ENCODE assay signal across 15 cellular contexts in the genomic region with DNA sequence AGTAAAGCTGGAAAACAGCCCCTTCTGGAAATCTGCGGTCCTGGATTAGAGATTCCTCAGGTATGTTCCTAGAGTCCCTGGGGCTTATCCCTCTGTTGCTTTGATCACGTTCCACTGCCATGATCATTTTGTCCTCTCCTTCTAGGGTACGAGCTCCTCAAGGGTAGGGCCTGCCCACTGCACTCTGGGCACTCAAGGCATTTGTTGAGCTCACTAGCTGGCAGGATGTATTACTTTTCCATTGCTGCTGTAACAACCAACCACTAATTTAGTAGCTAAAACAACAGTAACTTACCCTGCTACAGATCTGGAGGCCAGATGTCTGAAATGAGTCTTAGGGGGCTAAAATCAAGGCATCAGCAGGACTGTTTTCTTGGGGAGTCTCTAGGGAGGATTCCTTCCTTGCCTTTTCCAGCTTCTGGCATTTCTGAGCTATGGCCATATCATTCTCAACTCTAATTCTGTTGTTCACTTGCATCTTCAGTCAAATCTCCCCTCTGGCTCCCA.
DNase-seq lines count a peak whose midpoint lies in the region; ATAC-seq, FAIRE-seq and TF ChIP-seq lines count a peak whose summit lies in the region.
"Had no signal": no experiment of that assay in that cellular context is flagged by ENCODE, and none has a peak within 500 bp of the region (broad histone marks: within the 10 kb centered on the region; RNA-seq: fewer than 3 reads in every experiment).

No MANE protein-coding gene starts in this region.

- H3K4me2 ChIP-seq in OCI-LY1 (ENCODE audit: low read length) (no peak overlapping the region), GM12878 (ENCODE audit: control insufficient read depth, insufficient read depth) (peak overlapping the region; percentile 54; the same call in 1 of the 2 replicates)
- H3K4me2 ChIP-seq: KMS-11 had no signal

- no peak for TF ChIP-seq RAD21 in GM12878 (IDR thresholded peaks at IDR 0.05; ENCODE audit: insufficient read depth, low read depth, low read length)

- TF ChIP-seq CTCF in OCI-LY1 (IDR thresholded peaks at IDR 0.05; ENCODE audit: low read length) = no peak
- TF ChIP-seq CTCF in GM12878 (IDR thresholded peaks at IDR 0.05 in 2 of 3, conservative IDR thresholded peaks at IDR 0.05 in 1 of 3; ENCODE audit: control insufficient read depth in 2 of 3, extremely low read depth in 1 of 3, insufficient read depth in 1 of 3, low read depth in 3 of 3, low read length in 3 of 3) = no peak

- H3K79me2 ChIP-seq in OCI-LY1 (ENCODE audit: insufficient read depth, low read length) (no peaks in the 10 kb centered on the region), GM12878 (ENCODE audit: control insufficient read depth, insufficient read depth, low read length) (no peaks in the 10 kb centered on the region)

- no peak for ATAC-seq in GM12878
- peak; percentile 65 for ATAC-seq in stimulated activated naive CD8-positive, alpha-beta T cell treated with anti-CD3 and anti-CD28 coated beads, Interleukin-15, amount 100 ng/mL, for 72 hours
- ATAC-seq: foreskin keratinocyte had no signal

- H3K9me3 ChIP-seq in OCI-LY1 (ENCODE audit: low read length) (no peaks in the 10 kb centered on the region), GM12878 (replicated peaks; ENCODE audit: control insufficient read depth, insufficient read depth, low read length) (no peaks in the 10 kb centered on the region)

- H3K27me3 Mint-ChIP-seq in activated naive CD4-positive, alpha-beta T cell treated with anti-CD3 and anti-CD28 coated beads, Interleukin-2, amount 50 U/mL, for 24 hours = no peaks in the 10 kb centered on the region
- no peaks in the 10 kb centered on the region for H3K27me3 Mint-ChIP-seq in stimulated activated naive CD8-positive, alpha-beta T cell treated with anti-CD3 and anti-CD28 coated beads, Interleukin-15, amount 100 ng/mL, for 72 hours

- peak overlapping the region; percentile 42 for H3K27ac ChIP-seq in OCI-LY1 (ENCODE audit: low read depth, low read length, poor library complexity, severe bottlenecking)
- no peak overlapping the region for H3K27ac ChIP-seq in GM12878 (ENCODE audit: control insufficient read depth, insufficient read depth)
- H3K27ac ChIP-seq: cardiac muscle cell, foreskin keratinocyte, KMS-11 had no signal

- H3K9me2 ChIP-seq in OCI-LY1 (ENCODE audit: low read depth, low read length) = no peaks in the 10 kb centered on the region

- POLR2A ChIA-PET in GM12878 (lab: Charles Lee) = no interaction called here

- CTCF ChIA-PET in GM12878 (lab: Yijun Ruan, JAX) = interaction anchor here (0.9 kb wide), 1 partner anchor 106 kb away, joined by 3 read pairs; no protein-coding TSS in a partner anchor

- no peaks in the 10 kb centered on the region for H4K20me1 ChIP-seq in OCI-LY1 (ENCODE audit: insufficient read depth, low read length)
- H4K20me1 ChIP-seq in GM12878 (ENCODE audit: control insufficient read depth, insufficient read depth) = no peaks in the 10 kb centered on the region

- SMC1A ChIA-PET in GM12878 (lab: Charles Lee; ENCODE audit: uncharacterized antibody, unreplicated experiment) = interaction anchor here (0.9 to 1.2 kb wide), 2 partner anchors 21 to 94 kb away, joined by 3 read pairs; no protein-coding TSS in a partner anchor

- H3K27me3 ChIP-seq in OCI-LY1 (ENCODE audit: insufficient read depth, low read length) (no peaks in the 10 kb centered on the region), GM12878 (replicated peaks in 1 of 2; ENCODE audit: control insufficient read depth in 2 of 2, insufficient read depth in 2 of 2, low read length in 1 of 2) (no peaks in the 10 kb centered on the region)
- H3K27me3 ChIP-seq: cardiac muscle cell, foreskin keratinocyte had no signal

- H3K9me3 Mint-ChIP-seq in activated naive CD4-positive, alpha-beta T cell treated with anti-CD3 and anti-CD28 coated beads, Interleukin-2, amount 50 U/mL, for 24 hours = no peaks in the 10 kb centered on the region
- H3K9me3 Mint-ChIP-seq in stimulated activated naive CD8-positive, alpha-beta T cell treated with anti-CD3 and anti-CD28 coated beads, Interleukin-15, amount 100 ng/mL, for 72 hours = no peaks in the 10 kb centered on the region
- H3K9me3 Mint-ChIP-seq: endodermal cell, H9 had no signal

- FAIRE-seq in GM12878 (lab: Jason Lieb, UNC) = no peak

- H3K4me3 ChIP-seq in OCI-LY1 (ENCODE audit: low read depth, low read length, poor library complexity, severe bottlenecking) (no peak overlapping the region), GM12878 (no peak overlapping the region)
- H3K4me3 ChIP-seq: cardiac muscle cell, skin epidermis had no signal

- H2AFZ ChIP-seq in OCI-LY1 (ENCODE audit: low read length) (no peak overlapping the region), GM12878 (ENCODE audit: control insufficient read depth, low read depth, low read length) (peak overlapping the region; percentile 58; the same call in 1 of the 2 replicates)

- H3K9ac ChIP-seq in OCI-LY1 (ENCODE audit: low read length) (no peak overlapping the region), GM12878 (ENCODE audit: control insufficient read depth, insufficient read depth, low read length) (no peak overlapping the region)
- H3K9ac ChIP-seq: KMS-11 had no signal

- RAD21 ChIA-PET in GM12878 (lab: Charles Lee; ENCODE audit: unreplicated experiment) = interaction anchor here (0.8 to 1.4 kb wide), 2 partner anchors 79 to 105 kb away, joined by 3 to 4 read pairs; no protein-coding TSS in a partner anchor

- no peak for TF ChIP-seq POLR2A in GM12878 (IDR thresholded peaks at IDR 0.05; ENCODE audit: low read depth, low read length)

- H3K4me1 Mint-ChIP-seq in activated naive CD4-positive, alpha-beta T cell treated with anti-CD3 and anti-CD28 coated beads, Interleukin-2, amount 50 U/mL, for 24 hours = peaks cover 55% of the 10 kb centered on the region
- H3K4me1 Mint-ChIP-seq in stimulated activated naive CD8-positive, alpha-beta T cell treated with anti-CD3 and anti-CD28 coated beads, Interleukin-15, amount 100 ng/mL, for 72 hours = peaks cover 67% of the 10 kb centered on the region

- no TSS peak for BruUV-seq in GM12878 (replicated peaks; lab: Mats Ljungman, UMichigan)

- WGBS in GM12878 (ENCODE audit: insufficient coverage, insufficient replicate concordance, low lambda C conversion rate, missing lambda C conversion rate) = 45% methylated on average over 3 of the region's 3 CpGs

- intact Hi-C loops in GM12878 (cut with micrococcal nuclease; ENCODE audit: unreplicated experiment) = no loop called here

- H3K4me3 Mint-ChIP-seq in activated naive CD4-positive, alpha-beta T cell treated with anti-CD3 and anti-CD28 coated beads, Interleukin-2, amount 50 U/mL, for 24 hours = peak overlapping the region; percentile 59
- peak overlapping the region; percentile 58 to 64 for H3K4me3 Mint-ChIP-seq in stimulated activated naive CD8-positive, alpha-beta T cell treated with anti-CD3 and anti-CD28 coated beads, Interleukin-15, amount 100 ng/mL, for 72 hours
- H3K4me3 Mint-ChIP-seq: endodermal cell, H9 had no signal

- H3K27ac Mint-ChIP-seq in activated naive CD4-positive, alpha-beta T cell treated with anti-CD3 and anti-CD28 coated beads, Interleukin-2, amount 50 U/mL, for 24 hours = peak overlapping the region; percentile 19
- H3K27ac Mint-ChIP-seq in stimulated activated naive CD8-positive, alpha-beta T cell treated with anti-CD3 and anti-CD28 coated beads, Interleukin-15, amount 100 ng/mL, for 72 hours = peak overlapping the region in 1 of 2 donors; percentile 34
- H3K27ac Mint-ChIP-seq: endodermal cell, H9 had no signal

- no peak for TF ChIP-seq EP300 in GM12878 (IDR thresholded peaks at IDR 0.05; ENCODE audit: borderline replicate concordance in 1 of 2, control insufficient read depth in 1 of 2, low read depth in 2 of 2, low read length in 2 of 2)

- 0 out of 2 replicates have a peak, but pooled peaks cover 3% of the 10 kb centered on the region for H3F3A ChIP-seq in OCI-LY1 (ENCODE audit: insufficient read depth, low read length)

- H3K36me3 ChIP-seq in OCI-LY1 (ENCODE audit: insufficient read depth, low read length) = peaks cover 17% of the 10 kb centered on the region; the same call in 1 of the 2 replicates
- no peaks in the 10 kb centered on the region for H3K36me3 ChIP-seq in GM12878 (ENCODE audit: control insufficient read depth in 2 of 2, insufficient read depth in 2 of 2, low read length in 1 of 2)
- H3K36me3 ChIP-seq: cardiac muscle cell had no signal

- in situ Hi-C loops in GM12878 (cut with MboI) = no loop called here

- H3K4me1 ChIP-seq in OCI-LY1 (ENCODE audit: insufficient read depth, low read length, severe bottlenecking) = peaks cover 10% of the 10 kb centered on the region
- H3K4me1 ChIP-seq in GM12878 (ENCODE audit: control insufficient read depth, insufficient read depth, low read length) = peaks cover 13% of the 10 kb centered on the region
- H3K4me1 ChIP-seq: foreskin keratinocyte had no signal

- peaks cover 2% of the 10 kb centered on the region for H3K36me3 Mint-ChIP-seq in activated naive CD4-positive, alpha-beta T cell treated with anti-CD3 and anti-CD28 coated beads, Interleukin-2, amount 50 U/mL, for 24 hours

- DNase-seq in activated naive CD4-positive, alpha-beta T cell treated with Interleukin-2 at 50 U/mL for 16 hours = no peak
- no peak for DNase-seq in GM12878 (ENCODE audit: low read depth, low spot score)
- no peak for DNase-seq in stimulated activated naive CD8-positive, alpha-beta T cell treated with anti-CD3 and anti-CD28 coated beads, Interleukin-15, amount 100 ng/mL, for 72 hours
- no peak for DNase-seq in stimulated activated CD8-positive, alpha-beta memory T cell treated with anti-CD3 and anti-CD28 coated beads, Interleukin-4, amount 100 ng/mL, for 48 hours
- no peak for DNase-seq in HT-29 (ENCODE audit: low spot score)
- no peak for DNase-seq in NCI-H226
- DNase-seq: endodermal cell, foreskin keratinocyte, H9, NCI-H510A had no signal

TF ChIP-seq in GM12878, 131 proteins besides CTCF, POLR2A, EP300 and RAD21:
- TF ChIP-seq SMC3 (IDR thresholded peaks at IDR 0.05; ENCODE audit: borderline replicate concordance, low read length) (no peak), TAF1 (IDR thresholded peaks at IDR 0.05; ENCODE audit: borderline replicate concordance, low read depth, low read length) (no peak), CBX3 (IDR thresholded peaks at IDR 0.05; ENCODE audit: borderline replicate concordance, low read depth) (no peak), KDM1A (IDR thresholded peaks at IDR 0.05; ENCODE audit: borderline replicate concordance) (no peak)
